ENCODE assay signal across 30 cellular contexts in the genomic region with DNA sequence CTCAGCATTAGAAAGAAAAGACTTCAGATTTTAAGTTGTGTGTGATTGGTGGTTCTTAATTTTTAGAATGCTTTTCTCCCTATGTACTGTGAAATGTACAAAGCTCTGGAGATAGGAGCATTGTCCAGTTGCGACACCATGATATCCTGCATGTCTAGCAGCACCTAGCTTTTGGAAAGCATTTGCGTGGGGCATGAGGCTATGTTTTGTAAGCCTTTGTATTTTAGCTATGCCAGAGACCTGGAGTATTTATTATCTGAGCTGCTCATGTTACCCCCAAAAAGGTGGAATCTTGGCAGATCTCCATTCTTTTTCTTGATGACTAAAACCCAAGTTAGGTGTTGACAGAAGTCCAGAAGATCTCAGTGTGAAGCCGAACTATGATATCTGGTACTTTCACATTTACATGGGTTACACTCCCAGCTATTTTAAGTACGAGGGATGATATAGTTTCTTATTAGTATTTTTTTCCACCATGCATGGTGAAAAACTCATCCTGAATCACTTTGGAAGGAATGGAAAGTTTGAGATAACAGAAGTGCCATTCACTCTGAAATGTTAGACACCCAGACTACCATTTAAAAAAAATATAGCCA.
DNase-seq lines count a peak whose midpoint lies in the region; ATAC-seq and TF ChIP-seq lines count a peak whose summit lies in the region.
"Had no signal": no experiment of that assay in that cellular context is flagged by ENCODE, and none has a peak within 500 bp of the region (broad histone marks: within the 10 kb centered on the region; RNA-seq: fewer than 3 reads in every experiment).

No MANE protein-coding gene starts in this region.

- no peaks in the 10 kb centered on the region for H3K27me3 ChIP-seq in esophagus muscularis mucosa
- H3K27me3 ChIP-seq: BE2C, neural progenitor cell, tibial nerve had no signal

- TF ChIP-seq EP300 in esophagus muscularis mucosa (IDR thresholded peaks at IDR 0.05): no peak

- peaks cover 21 to 74% (median 59%) of the 10 kb centered on the region in 4 donors for H3K4me1 ChIP-seq in esophagus muscularis mucosa
- H3K4me1 ChIP-seq: BE2C, tibial nerve had no signal

- intact Hi-C loops in esophagus muscularis mucosa (cut with DNase I): no loop called here

- peak overlapping the region; percentile 13 to 52 (median 30) for H3K27ac ChIP-seq in esophagus muscularis mucosa (replicated peaks in 1 of 4)
- H3K27ac ChIP-seq: neural progenitor cell, tibial nerve had no signal

- 46% methylated on average over 4 of the region's 4 CpGs for WGBS in esophagus muscularis mucosa

- H3K9me3 ChIP-seq in esophagus muscularis mucosa: no peaks in the 10 kb centered on the region
- H3K9me3 ChIP-seq: BE2C, tibial nerve had no signal

- TF ChIP-seq POLR2A in esophagus muscularis mucosa (IDR thresholded peaks at IDR 0.05; ENCODE audit: low read depth): no peak

- H3K4me3 ChIP-seq in esophagus muscularis mucosa: peak overlapping the region in 3 of 4 donors; percentile 5 to 13 (median 9)
- H3K4me3 ChIP-seq: neural progenitor cell, tibial nerve had no signal

- TF ChIP-seq CTCF in esophagus muscularis mucosa (IDR thresholded peaks at IDR 0.05): no peak

- H3K36me3 ChIP-seq in esophagus muscularis mucosa: no peaks in the 10 kb centered on the region
- H3K36me3 ChIP-seq: BE2C, neural progenitor cell, tibial nerve had no signal

- DNase-seq in Daoy (ENCODE audit: low read depth): peak; percentile 5
- DNase-seq in RPMI7951 (ENCODE audit: low read depth): peak; percentile 6
- DNase-seq in esophagus muscularis mucosa (ENCODE audit: extremely low spot score): no peak
- DNase-seq in iris pigment epithelial cell (ENCODE audit: low read depth): peak; percentile 52
- no peak for DNase-seq in stimulated activated naive CD4-positive, alpha-beta T cell treated with Interleukin-2 at 50 U/mL for 16 hours (lab: John Stamatoyannopoulos, UW)
- DNase-seq in activated naive CD4-positive, alpha-beta T cell treated with anti-CD3 and anti-CD28 coated beads, Interleukin-2, amount 50 U/mL, for 16 hours: no peak
- no peak for DNase-seq in activated CD4-positive, alpha-beta T cell treated with anti-CD3 and anti-CD28 coated beads, Interleukin-2, amount 50 U/mL, for 48 hours
- DNase-seq: activated B cell treated with CpG ODN at 0.5 μM for 24 hours; activated CD8-positive, alpha-beta memory T cell treated with anti-CD3 and anti-CD28 coated beads, Interleukin-2, amount 10 ng/mL, durations not matched to agents 7 days and 5 days; activated naive CD8-positive, alpha-beta T cell treated with anti-CD3 and anti-CD28 coated beads, Interleukin-2, amount 50 U/mL, for 24 hours; activated T-cell treated with anti-CD3 and anti-CD28 coated beads, Interleukin-2, amount 50 U/mL, for 48 hours; BE2C; CD8-positive, alpha-beta memory T cell; cerebellar nuclear complex; EL; KG1; MM.1S; NCI-H1417 treated with DMSO at 0.1 percent for 48 hours; NCI-H748 treated with DMSO at 0.1 percent for 48 hours; posterior cingulate gyrus; SIG-M5; stimulated activated CD4-positive, alpha-beta T cell treated with anti-CD3 and anti-CD28 coated beads, Interleukin-15, amount 100 ng/mL, for 24 hours; stimulated activated CD4-positive, alpha-beta T cell treated with anti-CD3 and anti-CD28 coated beads, Interleukin-4, amount 100 ng/mL, for 4 hours; SW 1271 had no signal

- ATAC-seq in GM18519 (IDR thresholded peaks at IDR 0.05; ENCODE audit: low FRiP score, unreplicated experiment): no peak
- ATAC-seq: activated CD8-positive, alpha-beta memory T cell treated with anti-CD3 and anti-CD28 coated beads, Interleukin-2, amount 10 ng/mL, durations not matched to agents 7 days and 5 days; activated naive CD8-positive, alpha-beta T cell treated with anti-CD3 and anti-CD28 coated beads, Interleukin-2, amount 50 U/mL, for 24 hours; left lobe of liver; Panc1; sciatic nerve had no signal

Comparison
In these comparisons a context has a peak if more than half of its experiments do, and no peak if none do; other contexts are left out.
1. DNase-seq: peak in Daoy (single experiment), RPMI7951 (single experiment) and iris pigment epithelial cell (single experiment); none in esophagus muscularis mucosa (single experiment), stimulated activated naive CD4-positive, alpha-beta T cell treated with Interleukin-2 at 50 U/mL for 16 hours (single experiment), activated naive CD4-positive, alpha-beta T cell treated with anti-CD3 and anti-CD28 coated beads, Interleukin-2, amount 50 U/mL, for 16 hours (single experiment) and activated CD4-positive, alpha-beta T cell treated with anti-CD3 and anti-CD28 coated beads, Interleukin-2, amount 50 U/mL, for 48 hours (0 of 2).